In genomic region chr1:241716915-241717651, GRCh38 we compare ENCODE assay signal across 15 cellular contexts.
DNase-seq lines count a peak whose midpoint lies in the region; ATAC-seq, FAIRE-seq and TF ChIP-seq lines count a peak whose summit lies in the region.
"Had no signal": no experiment of that assay in that cellular context is flagged by ENCODE, and none has a peak within 500 bp of the region (broad histone marks: within the 10 kb centered on the region; RNA-seq: fewer than 3 reads in every experiment).

No MANE protein-coding gene starts in this region.

- H3K27me3 Mint-ChIP-seq in activated T-cell treated with anti-CD3 and anti-CD28 coated beads, Interleukin-2, amount 50 U/mL, for 72 hours (ENCODE audit: low read depth): peaks cover 46% of the 10 kb centered on the region

- peak overlapping the region; percentile 15 for H2AFZ ChIP-seq in ACC112 (ENCODE audit: low read length, unreplicated experiment)

- peak overlapping the region; percentile 16 to 42 for H3K4me3 Mint-ChIP-seq in activated T-cell treated with anti-CD3 and anti-CD28 coated beads, Interleukin-2, amount 50 U/mL, for 72 hours

- no peak overlapping the region for H3K27ac Mint-ChIP-seq in activated T-cell treated with anti-CD3 and anti-CD28 coated beads, Interleukin-2, amount 50 U/mL, for 72 hours

- peaks cover 22% of the 10 kb centered on the region for H3K4me1 Mint-ChIP-seq in activated T-cell treated with anti-CD3 and anti-CD28 coated beads, Interleukin-2, amount 50 U/mL, for 72 hours (ENCODE audit: low read depth)

- H3K79me2 ChIP-seq in ACC112 (ENCODE audit: control insufficient read depth, insufficient read depth, low read length, unreplicated experiment): no peaks in the 10 kb centered on the region

- no peaks in the 10 kb centered on the region for H3K9me3 Mint-ChIP-seq in activated T-cell treated with anti-CD3 and anti-CD28 coated beads, Interleukin-2, amount 50 U/mL, for 72 hours

- H3K4me1 ChIP-seq in ACC112 (ENCODE audit: control insufficient read depth, insufficient read depth, low read length, unreplicated experiment) (peaks cover 34% of the 10 kb centered on the region), small intestine (ENCODE audit: control insufficient read depth in 2 of 2, insufficient read depth in 1 of 2, low read depth in 1 of 2, low read length in 1 of 2) (no peaks in the 10 kb centered on the region)
- H3K4me1 ChIP-seq: BLaER1, esophagus squamous epithelium had no signal

- peak; percentile 93 to 98 for ATAC-seq in activated T-cell treated with anti-CD3 and anti-CD28 coated beads, Interleukin-2, amount 50 U/mL, for 72 hours (replicated peaks in 1 of 2)
- ATAC-seq in GM18867 (IDR thresholded peaks at IDR 0.05; ENCODE audit: unreplicated experiment): no peak

- H3K27me3 ChIP-seq in ACC112 (ENCODE audit: insufficient read depth, low read length) (no peaks in the 10 kb centered on the region), WERI-Rb-1 (ENCODE audit: insufficient read depth, low read depth, severe bottlenecking) (peaks cover 46% of the 10 kb centered on the region), small intestine (ENCODE audit: control insufficient read depth in 2 of 2, insufficient read depth in 2 of 2, low read length in 2 of 2) (no peaks in the 10 kb centered on the region)
- H3K27me3 ChIP-seq: BLaER1, esophagus squamous epithelium, ovary had no signal

- H3K36me3 Mint-ChIP-seq in activated T-cell treated with anti-CD3 and anti-CD28 coated beads, Interleukin-2, amount 50 U/mL, for 72 hours (ENCODE audit: insufficient read depth in 2 of 2): no peaks in the 10 kb centered on the region

- H3K4me3 ChIP-seq in ACC112 (ENCODE audit: low read depth, low read length) (no peak overlapping the region), WERI-Rb-1 (ENCODE audit: low read depth, low read length) (no peak overlapping the region), small intestine (ENCODE audit: low read depth in 1 of 2, low read length in 2 of 2) (no peak overlapping the region)
- H3K4me3 ChIP-seq: BLaER1, esophagus squamous epithelium, ovary had no signal

- no peak for TF ChIP-seq CTCF in WERI-Rb-1 (IDR thresholded peaks at IDR 0.05; ENCODE audit: low read depth, low read length)

- H3K9me3 ChIP-seq in WERI-Rb-1 (ENCODE audit: severe bottlenecking) (peaks cover 8% of the 10 kb centered on the region), small intestine (ENCODE audit: control insufficient read depth, low read depth) (no peaks in the 10 kb centered on the region)
- H3K9me3 ChIP-seq: BLaER1, esophagus squamous epithelium, ovary had no signal

- FAIRE-seq in small intestine (lab: Jason Lieb, UNC): no peak
- FAIRE-seq: H1 had no signal

- H3K27ac ChIP-seq in ACC112 (ENCODE audit: low read depth, low read length): peak overlapping the region; percentile 15; the same call in 1 of the 2 replicates
- no peak overlapping the region for H3K27ac ChIP-seq in WERI-Rb-1
- H3K27ac ChIP-seq in small intestine (ENCODE audit: low read depth in 1 of 2, low read length in 1 of 2): no peak overlapping the region
- H3K27ac ChIP-seq: BLaER1, esophagus squamous epithelium, ovary had no signal

- 54 to 63% (median 60%) methylated on average over 6 of the region's 6 CpGs for WGBS in small intestine, 3 donors

- DNase-seq in EH (ENCODE audit: low read depth) (peak; percentile 80), middle frontal gyrus (ENCODE audit: extremely low spot score, low spot score) (peak; percentile 33), WERI-Rb-1 (no peak), small intestine (no peak), pons (ENCODE audit: low spot score) (no peak)
- DNase-seq in activated T-cell treated with anti-CD3 and anti-CD28 coated beads, Interleukin-2, amount 50 U/mL, for 72 hours: peak; percentile 23 to 42
- DNase-seq: esophagus squamous epithelium, NCI-H2029 treated with DMSO at 0.1 percent for 48 hours, NCI-H82, ovary, SIG-M5 had no signal

- H3K36me3 ChIP-seq in ACC112 (ENCODE audit: insufficient read depth, low read length) (no peaks in the 10 kb centered on the region), WERI-Rb-1 (no peaks in the 10 kb centered on the region), small intestine (ENCODE audit: control insufficient read depth in 2 of 2, insufficient read depth in 2 of 2, low read length in 2 of 2) (no peaks in the 10 kb centered on the region)
- H3K36me3 ChIP-seq: BLaER1, esophagus squamous epithelium, ovary had no signal

Comparison
In these comparisons a context has a peak if more than half of its experiments do, and no peak if none do; other contexts are left out.
1. DNase-seq: peak in EH (single experiment), activated T-cell treated with anti-CD3 and anti-CD28 coated beads, Interleukin-2, amount 50 U/mL, for 72 hours (2 of 2) and middle frontal gyrus (single experiment); none in WERI-Rb-1 (single experiment), small intestine (single experiment) and pons (single experiment).